In the genomic region with DNA sequence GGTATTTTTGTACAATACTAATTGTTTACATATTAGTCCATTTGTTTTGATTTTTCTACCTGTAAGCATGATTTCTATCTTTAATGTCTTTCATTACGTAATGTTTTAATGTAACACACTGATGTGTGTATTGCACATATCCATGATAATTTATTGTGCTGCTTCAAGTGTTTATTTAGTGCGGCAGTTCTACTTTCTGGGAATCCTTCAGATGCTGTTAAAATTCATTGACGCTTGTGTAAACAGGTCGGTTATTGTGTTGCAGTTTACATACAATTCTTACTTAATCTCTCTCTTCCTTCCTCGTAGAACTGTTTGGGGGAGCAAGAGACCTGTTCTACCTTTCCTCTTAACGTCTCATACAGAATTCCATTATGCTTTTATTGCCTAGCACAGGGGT, we compare ENCODE assay signal across 1 cellular context.
TF ChIP-seq lines count a peak whose summit lies in the region.

No MANE protein-coding gene starts in this region.

TF ChIP-seq in HEK293, 187 proteins besides CTCF, POLR2A, EP300 and RAD21 (continued from another document and continues in another):
- TF ChIP-seq ZNF843 (tag by site-specific recombination; IDR thresholded peaks at IDR 0.05): peak; percentile 66
- no peak for TF ChIP-seq ZNF701 (tag by site-specific recombination; IDR thresholded peaks at IDR 0.05)
- 0 out of 2 replicates have a peak, but pooled peaks have one; percentile 28 for TF ChIP-seq ZNF600 (tag by site-specific recombination; IDR thresholded peaks at IDR 0.05)
- TF ChIP-seq, protein P1, sequence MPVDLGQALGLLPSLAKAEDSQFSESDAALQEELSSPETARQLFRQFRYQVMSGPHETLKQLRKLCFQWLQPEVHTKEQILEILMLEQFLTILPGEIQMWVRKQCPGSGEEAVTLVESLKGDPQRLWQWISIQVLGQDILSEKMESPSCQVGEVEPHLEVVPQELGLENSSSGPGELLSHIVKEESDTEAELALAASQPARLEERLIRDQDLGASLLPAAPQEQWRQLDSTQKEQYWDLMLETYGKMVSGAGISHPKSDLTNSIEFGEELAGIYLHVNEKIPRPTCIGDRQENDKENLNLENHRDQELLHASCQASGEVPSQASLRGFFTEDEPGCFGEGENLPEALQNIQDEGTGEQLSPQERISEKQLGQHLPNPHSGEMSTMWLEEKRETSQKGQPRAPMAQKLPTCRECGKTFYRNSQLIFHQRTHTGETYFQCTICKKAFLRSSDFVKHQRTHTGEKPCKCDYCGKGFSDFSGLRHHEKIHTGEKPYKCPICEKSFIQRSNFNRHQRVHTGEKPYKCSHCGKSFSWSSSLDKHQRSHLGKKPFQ (tag by site-specific recombination; IDR thresholded peaks at IDR 0.05): peak; percentile 49; the same call in 1 of the 2 replicates
- peak; percentile 68; the same call in 1 of the 2 replicates for TF ChIP-seq IKZF3 (tag by site-specific recombination; IDR thresholded peaks at IDR 0.05)
- TF ChIP-seq ZNF629 (tag by site-specific recombination; IDR thresholded peaks at IDR 0.05): peak; percentile 88
- TF ChIP-seq, protein P2, sequence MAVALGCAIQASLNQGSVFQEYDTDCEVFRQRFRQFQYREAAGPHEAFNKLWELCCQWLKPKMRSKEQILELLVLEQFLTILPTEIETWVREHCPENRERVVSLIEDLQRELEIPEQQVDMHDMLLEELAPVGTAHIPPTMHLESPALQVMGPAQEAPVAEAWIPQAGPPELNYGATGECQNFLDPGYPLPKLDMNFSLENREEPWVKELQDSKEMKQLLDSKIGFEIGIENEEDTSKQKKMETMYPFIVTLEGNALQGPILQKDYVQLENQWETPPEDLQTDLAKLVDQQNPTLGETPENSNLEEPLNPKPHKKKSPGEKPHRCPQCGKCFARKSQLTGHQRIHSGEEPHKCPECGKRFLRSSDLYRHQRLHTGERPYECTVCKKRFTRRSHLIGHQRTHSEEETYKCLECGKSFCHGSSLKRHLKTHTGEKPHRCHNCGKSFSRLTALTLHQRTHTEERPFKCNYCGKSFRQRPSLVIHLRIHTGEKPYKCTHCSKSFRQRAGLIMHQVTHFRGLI (tag by site-specific recombination; IDR thresholded peaks at IDR 0.05): peak; percentile 53; the same call in 1 of the 2 replicates
- TF ChIP-seq, protein P3, sequence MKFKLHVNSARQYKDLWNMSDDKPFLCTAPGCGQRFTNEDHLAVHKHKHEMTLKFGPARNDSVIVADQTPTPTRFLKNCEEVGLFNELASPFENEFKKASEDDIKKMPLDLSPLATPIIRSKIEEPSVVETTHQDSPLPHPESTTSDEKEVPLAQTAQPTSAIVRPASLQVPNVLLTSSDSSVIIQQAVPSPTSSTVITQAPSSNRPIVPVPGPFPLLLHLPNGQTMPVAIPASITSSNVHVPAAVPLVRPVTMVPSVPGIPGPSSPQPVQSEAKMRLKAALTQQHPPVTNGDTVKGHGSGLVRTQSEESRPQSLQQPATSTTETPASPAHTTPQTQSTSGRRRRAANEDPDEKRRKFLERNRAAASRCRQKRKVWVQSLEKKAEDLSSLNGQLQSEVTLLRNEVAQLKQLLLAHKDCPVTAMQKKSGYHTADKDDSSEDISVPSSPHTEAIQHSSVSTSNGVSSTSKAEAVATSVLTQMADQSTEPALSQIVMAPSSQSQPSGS (tag by site-specific recombination; IDR thresholded peaks at IDR 0.05; ENCODE audit: low read depth): peak; percentile 96
- TF ChIP-seq, protein P4, sequence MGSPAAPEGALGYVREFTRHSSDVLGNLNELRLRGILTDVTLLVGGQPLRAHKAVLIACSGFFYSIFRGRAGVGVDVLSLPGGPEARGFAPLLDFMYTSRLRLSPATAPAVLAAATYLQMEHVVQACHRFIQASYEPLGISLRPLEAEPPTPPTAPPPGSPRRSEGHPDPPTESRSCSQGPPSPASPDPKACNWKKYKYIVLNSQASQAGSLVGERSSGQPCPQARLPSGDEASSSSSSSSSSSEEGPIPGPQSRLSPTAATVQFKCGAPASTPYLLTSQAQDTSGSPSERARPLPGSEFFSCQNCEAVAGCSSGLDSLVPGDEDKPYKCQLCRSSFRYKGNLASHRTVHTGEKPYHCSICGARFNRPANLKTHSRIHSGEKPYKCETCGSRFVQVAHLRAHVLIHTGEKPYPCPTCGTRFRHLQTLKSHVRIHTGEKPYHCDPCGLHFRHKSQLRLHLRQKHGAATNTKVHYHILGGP (tag by site-specific recombination; IDR thresholded peaks at IDR 0.05): peak; percentile 99
- TF ChIP-seq ZNF366 (tag by site-specific recombination; conservative IDR thresholded peaks at IDR 0.05): peak; percentile 71; the same call in 1 of the 2 replicates
- TF ChIP-seq, protein P5, sequence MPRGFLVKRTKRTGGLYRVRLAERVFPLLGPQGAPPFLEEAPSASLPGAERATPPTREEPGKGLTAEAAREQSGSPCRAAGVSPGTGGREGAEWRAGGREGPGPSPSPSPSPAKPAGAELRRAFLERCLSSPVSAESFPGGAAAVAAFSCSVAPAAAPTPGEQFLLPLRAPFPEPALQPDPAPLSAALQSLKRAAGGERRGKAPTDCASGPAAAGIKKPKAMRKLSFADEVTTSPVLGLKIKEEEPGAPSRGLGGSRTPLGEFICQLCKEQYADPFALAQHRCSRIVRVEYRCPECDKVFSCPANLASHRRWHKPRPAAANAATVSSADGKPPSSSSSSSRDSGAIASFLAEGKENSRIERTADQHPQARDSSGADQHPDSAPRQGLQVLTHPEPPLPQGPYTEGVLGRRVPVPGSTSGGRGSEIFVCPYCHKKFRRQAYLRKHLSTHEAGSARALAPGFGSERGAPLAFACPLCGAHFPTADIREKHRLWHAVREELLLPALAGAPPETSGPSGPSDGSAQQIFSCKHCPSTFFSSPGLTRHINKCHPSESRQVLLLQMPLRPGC (tag by site-specific recombination; IDR thresholded peaks at IDR 0.05): peak; percentile 70
- TF ChIP-seq GLIS2 (tag by site-specific recombination; IDR thresholded peaks at IDR 0.05): 0 out of 2 replicates have a peak, but pooled peaks have one; percentile 27
- TF ChIP-seq GLIS1 (tag by site-specific recombination; IDR thresholded peaks at IDR 0.05): peak; percentile 76
- TF ChIP-seq ZNF585B (tag by site-specific recombination; IDR thresholded peaks at IDR 0.05): no peak
- no peak for TF ChIP-seq ZNF174 (tag by site-specific recombination; IDR thresholded peaks at IDR 0.05)
- no peak for TF ChIP-seq ZNF140 (tag by site-specific recombination; IDR thresholded peaks at IDR 0.05)
- 0 out of 2 replicates have a peak, but pooled peaks have one; percentile 37 for TF ChIP-seq ZFP69B (tag by site-specific recombination; IDR thresholded peaks at IDR 0.05)
- TF ChIP-seq BCL11A (tag by site-specific recombination; IDR thresholded peaks at IDR 0.05; ENCODE audit: low read depth): peak; percentile 62
- TF ChIP-seq WT1 (tag by site-specific recombination; IDR thresholded peaks at IDR 0.05): peak; percentile 49; the same call in 1 of the 2 replicates
- peak; percentile 34; the same call in 1 of the 2 replicates for TF ChIP-seq ZNF596 (tag by site-specific recombination; IDR thresholded peaks at IDR 0.05)
- TF ChIP-seq, protein P6, sequence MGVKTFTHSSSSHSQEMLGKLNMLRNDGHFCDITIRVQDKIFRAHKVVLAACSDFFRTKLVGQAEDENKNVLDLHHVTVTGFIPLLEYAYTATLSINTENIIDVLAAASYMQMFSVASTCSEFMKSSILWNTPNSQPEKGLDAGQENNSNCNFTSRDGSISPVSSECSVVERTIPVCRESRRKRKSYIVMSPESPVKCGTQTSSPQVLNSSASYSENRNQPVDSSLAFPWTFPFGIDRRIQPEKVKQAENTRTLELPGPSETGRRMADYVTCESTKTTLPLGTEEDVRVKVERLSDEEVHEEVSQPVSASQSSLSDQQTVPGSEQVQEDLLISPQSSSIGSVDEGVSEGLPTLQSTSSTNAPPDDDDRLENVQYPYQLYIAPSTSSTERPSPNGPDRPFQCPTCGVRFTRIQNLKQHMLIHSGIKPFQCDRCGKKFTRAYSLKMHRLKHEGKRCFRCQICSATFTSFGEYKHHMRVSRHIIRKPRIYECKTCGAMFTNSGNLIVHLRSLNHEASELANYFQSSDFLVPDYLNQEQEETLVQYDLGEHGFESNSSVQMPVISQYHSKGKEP (tag by site-specific recombination; IDR thresholded peaks at IDR 0.05): peak; percentile 88
- TF ChIP-seq, protein P7, sequence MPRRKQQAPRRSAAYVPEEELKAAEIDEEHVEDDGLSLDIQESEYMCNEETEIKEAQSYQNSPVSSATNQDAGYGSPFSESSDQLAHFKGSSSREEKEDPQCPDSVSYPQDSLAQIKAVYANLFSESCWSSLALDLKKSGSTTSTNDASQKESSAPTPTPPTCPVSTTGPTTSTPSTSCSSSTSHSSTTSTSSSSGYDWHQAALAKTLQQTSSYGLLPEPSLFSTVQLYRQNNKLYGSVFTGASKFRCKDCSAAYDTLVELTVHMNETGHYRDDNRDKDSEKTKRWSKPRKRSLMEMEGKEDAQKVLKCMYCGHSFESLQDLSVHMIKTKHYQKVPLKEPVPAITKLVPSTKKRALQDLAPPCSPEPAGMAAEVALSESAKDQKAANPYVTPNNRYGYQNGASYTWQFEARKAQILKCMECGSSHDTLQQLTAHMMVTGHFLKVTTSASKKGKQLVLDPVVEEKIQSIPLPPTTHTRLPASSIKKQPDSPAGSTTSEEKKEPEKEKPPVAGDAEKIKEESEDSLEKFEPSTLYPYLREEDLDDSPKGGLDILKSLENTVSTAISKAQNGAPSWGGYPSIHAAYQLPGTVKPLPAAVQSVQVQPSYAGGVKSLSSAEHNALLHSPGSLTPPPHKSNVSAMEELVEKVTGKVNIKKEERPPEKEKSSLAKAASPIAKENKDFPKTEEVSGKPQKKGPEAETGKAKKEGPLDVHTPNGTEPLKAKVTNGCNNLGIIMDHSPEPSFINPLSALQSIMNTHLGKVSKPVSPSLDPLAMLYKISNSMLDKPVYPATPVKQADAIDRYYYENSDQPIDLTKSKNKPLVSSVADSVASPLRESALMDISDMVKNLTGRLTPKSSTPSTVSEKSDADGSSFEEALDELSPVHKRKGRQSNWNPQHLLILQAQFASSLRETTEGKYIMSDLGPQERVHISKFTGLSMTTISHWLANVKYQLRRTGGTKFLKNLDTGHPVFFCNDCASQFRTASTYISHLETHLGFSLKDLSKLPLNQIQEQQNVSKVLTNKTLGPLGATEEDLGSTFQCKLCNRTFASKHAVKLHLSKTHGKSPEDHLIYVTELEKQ (tag by site-specific recombination; IDR thresholded peaks at IDR 0.05; ENCODE audit: borderline replicate concordance): peak; percentile 55; the same call in 1 of the 2 replicates
- TF ChIP-seq ZBTB17 (tag by site-specific recombination; IDR thresholded peaks at IDR 0.05): peak; percentile 65; the same call in 1 of the 2 replicates
- TF ChIP-seq, protein P8, sequence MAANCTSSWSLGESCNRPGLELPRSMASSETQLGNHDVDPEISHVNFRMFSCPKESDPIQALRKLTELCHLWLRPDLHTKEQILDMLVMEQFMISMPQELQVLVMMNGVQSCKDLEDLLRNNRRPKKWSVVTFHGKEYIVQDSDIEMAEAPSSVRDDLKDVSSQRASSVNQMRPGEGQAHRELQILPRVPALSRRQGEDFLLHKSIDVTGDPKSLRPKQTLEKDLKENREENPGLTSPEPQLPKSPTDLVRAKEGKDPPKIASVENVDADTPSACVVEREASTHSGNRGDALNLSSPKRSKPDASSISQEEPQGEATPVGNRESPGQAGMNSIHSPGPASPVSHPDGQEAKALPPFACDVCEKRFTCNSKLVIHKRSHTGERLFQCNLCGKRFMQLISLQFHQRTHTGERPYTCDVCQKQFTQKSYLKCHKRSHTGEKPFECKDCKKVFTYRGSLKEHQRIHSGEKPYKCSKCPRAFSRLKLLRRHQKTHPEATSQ (tag by site-specific recombination; IDR thresholded peaks at IDR 0.05): no peak
- no peak for TF ChIP-seq ZNF560 (tag by site-specific recombination; IDR thresholded peaks at IDR 0.05; ENCODE audit: borderline replicate concordance)
- TF ChIP-seq PRDM1 (tag by site-specific recombination; IDR thresholded peaks at IDR 0.05): no peak
- TF ChIP-seq, protein P9, sequence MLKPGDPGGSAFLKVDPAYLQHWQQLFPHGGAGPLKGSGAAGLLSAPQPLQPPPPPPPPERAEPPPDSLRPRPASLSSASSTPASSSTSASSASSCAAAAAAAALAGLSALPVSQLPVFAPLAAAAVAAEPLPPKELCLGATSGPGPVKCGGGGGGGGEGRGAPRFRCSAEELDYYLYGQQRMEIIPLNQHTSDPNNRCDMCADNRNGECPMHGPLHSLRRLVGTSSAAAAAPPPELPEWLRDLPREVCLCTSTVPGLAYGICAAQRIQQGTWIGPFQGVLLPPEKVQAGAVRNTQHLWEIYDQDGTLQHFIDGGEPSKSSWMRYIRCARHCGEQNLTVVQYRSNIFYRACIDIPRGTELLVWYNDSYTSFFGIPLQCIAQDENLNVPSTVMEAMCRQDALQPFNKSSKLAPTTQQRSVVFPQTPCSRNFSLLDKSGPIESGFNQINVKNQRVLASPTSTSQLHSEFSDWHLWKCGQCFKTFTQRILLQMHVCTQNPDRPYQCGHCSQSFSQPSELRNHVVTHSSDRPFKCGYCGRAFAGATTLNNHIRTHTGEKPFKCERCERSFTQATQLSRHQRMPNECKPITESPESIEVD (tag by site-specific recombination; IDR thresholded peaks at IDR 0.05): peak; percentile 96
- TF ChIP-seq ZNF2 (tag by site-specific recombination; IDR thresholded peaks at IDR 0.05): 0 out of 2 replicates have a peak, but pooled peaks have one; percentile 17
- TF ChIP-seq, protein P10, sequence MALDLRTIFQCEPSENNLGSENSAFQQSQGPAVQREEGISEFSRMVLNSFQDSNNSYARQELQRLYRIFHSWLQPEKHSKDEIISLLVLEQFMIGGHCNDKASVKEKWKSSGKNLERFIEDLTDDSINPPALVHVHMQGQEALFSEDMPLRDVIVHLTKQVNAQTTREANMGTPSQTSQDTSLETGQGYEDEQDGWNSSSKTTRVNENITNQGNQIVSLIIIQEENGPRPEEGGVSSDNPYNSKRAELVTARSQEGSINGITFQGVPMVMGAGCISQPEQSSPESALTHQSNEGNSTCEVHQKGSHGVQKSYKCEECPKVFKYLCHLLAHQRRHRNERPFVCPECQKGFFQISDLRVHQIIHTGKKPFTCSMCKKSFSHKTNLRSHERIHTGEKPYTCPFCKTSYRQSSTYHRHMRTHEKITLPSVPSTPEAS (tag by site-specific recombination; IDR thresholded peaks at IDR 0.05): no peak
- peak; percentile 88 for TF ChIP-seq OSR2 (tag by site-specific recombination; IDR thresholded peaks at IDR 0.05)
- peak; percentile 58; the same call in 1 of the 2 replicates for TF ChIP-seq ZEB2 (tag by site-specific recombination; IDR thresholded peaks at IDR 0.05)
- TF ChIP-seq, protein P11, sequence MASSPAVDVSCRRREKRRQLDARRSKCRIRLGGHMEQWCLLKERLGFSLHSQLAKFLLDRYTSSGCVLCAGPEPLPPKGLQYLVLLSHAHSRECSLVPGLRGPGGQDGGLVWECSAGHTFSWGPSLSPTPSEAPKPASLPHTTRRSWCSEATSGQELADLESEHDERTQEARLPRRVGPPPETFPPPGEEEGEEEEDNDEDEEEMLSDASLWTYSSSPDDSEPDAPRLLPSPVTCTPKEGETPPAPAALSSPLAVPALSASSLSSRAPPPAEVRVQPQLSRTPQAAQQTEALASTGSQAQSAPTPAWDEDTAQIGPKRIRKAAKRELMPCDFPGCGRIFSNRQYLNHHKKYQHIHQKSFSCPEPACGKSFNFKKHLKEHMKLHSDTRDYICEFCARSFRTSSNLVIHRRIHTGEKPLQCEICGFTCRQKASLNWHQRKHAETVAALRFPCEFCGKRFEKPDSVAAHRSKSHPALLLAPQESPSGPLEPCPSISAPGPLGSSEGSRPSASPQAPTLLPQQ (tag by site-specific recombination; IDR thresholded peaks at IDR 0.05): 0 out of 2 replicates have a peak, but pooled peaks have one; percentile 40
- peak; percentile 79 for TF ChIP-seq SCRT2 (tag by site-specific recombination; IDR thresholded peaks at IDR 0.05)
